ENCODE assay signal across 10 cellular contexts in genomic region chrX:39936886-39937770, GRCh38.
DNase-seq lines count a peak whose midpoint lies in the region; ATAC-seq and TF ChIP-seq lines count a peak whose summit lies in the region.
"Had no signal": no experiment of that assay in that cellular context is flagged by ENCODE, and none has a peak within 500 bp of the region (broad histone marks: within the 10 kb centered on the region; RNA-seq: fewer than 3 reads in every experiment).

No MANE protein-coding gene starts in this region.

- CTCF ChIA-PET in CD8-positive, alpha-beta memory T cell (lab: Charles Lee): no interaction called here

- peak overlapping the region; percentile 99 for H3K9ac ChIP-seq in Loucy (ENCODE audit: low read depth, low read length, poor library complexity, severe bottlenecking)

- no peak overlapping the region for H2AFZ ChIP-seq in Loucy (ENCODE audit: low read length)

- H3K27ac Mint-ChIP-seq in CD8-positive, alpha-beta memory T cell: peak overlapping the region; percentile 77 to 93 (median 90)

- H3K9me3 Mint-ChIP-seq in CD8-positive, alpha-beta memory T cell: no peaks in the 10 kb centered on the region

- peak; percentile 63 for ATAC-seq in GM19455 (IDR thresholded peaks at IDR 0.05; ENCODE audit: unreplicated experiment)

- no peaks in the 10 kb centered on the region for H3K9me2 ChIP-seq in Loucy (replicated peaks; ENCODE audit: low read depth, low read length)

- intact Hi-C loops in cardiac septum (cut with DNase I): no loop called here

- peak overlapping the region; percentile 95 for H3K4me2 ChIP-seq in Loucy (ENCODE audit: low read depth, low read length, poor library complexity, severe bottlenecking)

- peak in 2 of 5 donors; percentile 4 to 49 for DNase-seq in CD8-positive, alpha-beta memory T cell
- peak; percentile 5 for DNase-seq in central memory CD4-positive, alpha-beta T cell
- DNase-seq in SJCRH30 (no peak), cardiac septum (ENCODE audit: low spot score) (no peak), LoVo (ENCODE audit: low spot score) (no peak), NCI-H2196 treated with DMSO at 0.1 percent for 48 hours (lab: John Stamatoyannopoulos, UW; ENCODE audit: unreplicated experiment) (no peak)
- DNase-seq: Caco-2 had no signal

- peaks cover 16 to 26% (median 23%) of the 10 kb centered on the region in 3 donors for H3K4me1 Mint-ChIP-seq in CD8-positive, alpha-beta memory T cell

- no peaks in the 10 kb centered on the region for H4K20me1 ChIP-seq in Loucy (ENCODE audit: insufficient read depth, low read length, poor library complexity, severe bottlenecking)

- H3K27me3 ChIP-seq in CD8-positive, alpha-beta memory T cell (ENCODE audit: insufficient read depth, low read length, poor library complexity, severe bottlenecking): no peaks in the 10 kb centered on the region
- H3K27me3 ChIP-seq in Loucy (ENCODE audit: insufficient read depth, low read length, poor library complexity, severe bottlenecking): no peaks in the 10 kb centered on the region
- H3K27me3 ChIP-seq in SJCRH30: no peaks in the 10 kb centered on the region
- H3K27me3 ChIP-seq: vagina had no signal

- H3F3A ChIP-seq in Loucy (ENCODE audit: low read depth): no peaks in the 10 kb centered on the region

- H3K36me3 ChIP-seq in CD8-positive, alpha-beta memory T cell (ENCODE audit: insufficient read depth, low read length): no peaks in the 10 kb centered on the region
- H3K36me3 ChIP-seq in Loucy (ENCODE audit: insufficient read depth, low read length) (no peaks in the 10 kb centered on the region), SJCRH30 (no peaks in the 10 kb centered on the region)
- H3K36me3 ChIP-seq: vagina had no signal

- H3K79me2 ChIP-seq in Loucy (ENCODE audit: insufficient read depth, low read length): peaks cover 21% of the 10 kb centered on the region

- no peaks in the 10 kb centered on the region for H3K36me3 Mint-ChIP-seq in CD8-positive, alpha-beta memory T cell

- TF ChIP-seq CTCF in Loucy (conservative IDR thresholded peaks at IDR 0.05; ENCODE audit: low read length): no peak

- no peaks in the 10 kb centered on the region for H3K9me3 ChIP-seq in CD8-positive, alpha-beta memory T cell (ENCODE audit: low read length)
- H3K9me3 ChIP-seq in Loucy (ENCODE audit: insufficient read depth, low read depth, low read length) (no peaks in the 10 kb centered on the region), SJCRH30 (replicated peaks) (no peaks in the 10 kb centered on the region)
- H3K9me3 ChIP-seq: Caco-2, vagina had no signal

- no peaks in the 10 kb centered on the region for H3K27me3 Mint-ChIP-seq in CD8-positive, alpha-beta memory T cell

- no peak overlapping the region for H3K27ac ChIP-seq in CD8-positive, alpha-beta memory T cell (ENCODE audit: low read depth, low read length)
- no peak overlapping the region for H3K27ac ChIP-seq in SJCRH30
- H3K27ac ChIP-seq: vagina had no signal

- H3K4me3 Mint-ChIP-seq in CD8-positive, alpha-beta memory T cell: peak overlapping the region; percentile 76 to 91 (median 83)

- H3K4me1 ChIP-seq in CD8-positive, alpha-beta memory T cell (ENCODE audit: insufficient read depth, low read length): peaks cover 6% of the 10 kb centered on the region
- H3K4me1 ChIP-seq in Loucy (ENCODE audit: insufficient read depth, low read length, poor library complexity, severe bottlenecking) (peaks cover 12% of the 10 kb centered on the region), SJCRH30 (peaks cover 8% of the 10 kb centered on the region; the same call in 1 of the 2 replicates)
- H3K4me1 ChIP-seq: Caco-2, vagina had no signal

- POLR2A ChIA-PET in CD8-positive, alpha-beta memory T cell (lab: Charles Lee): interaction anchor here (0.6 kb wide), 1 partner anchor 162 kb away, joined by 4 read pairs; no protein-coding TSS in a partner anchor

- H3K4me3 ChIP-seq in CD8-positive, alpha-beta memory T cell (ENCODE audit: low read length): peak overlapping the region; percentile 50
- H3K4me3 ChIP-seq in Loucy (ENCODE audit: low read length, poor library complexity, severe bottlenecking) (peak overlapping the region; percentile 90), SJCRH30 (no peak overlapping the region)
- H3K4me3 ChIP-seq: vagina had no signal
